In genomic region chr4:3879681-3880594, GRCh38 we compare ENCODE assay signal across 8 cellular contexts.
DNase-seq lines count a peak whose midpoint lies in the region; TF ChIP-seq lines count a peak whose summit lies in the region.

No MANE protein-coding gene starts in this region.

- DNase-seq in ELF-1 (ENCODE audit: low read depth, low spot score) (peak; percentile 22), NB4 (ENCODE audit: low read depth) (peak; percentile 2), coronary artery (ENCODE audit: low spot score) (no peak), neuronal stem cell (ENCODE audit: low spot score) (no peak), esophagus squamous epithelium (lab: John Stamatoyannopoulos, UW) (no peak), amygdala (lab: John Stamatoyannopoulos, UW) (no peak), cerebellum (ENCODE audit: low spot score) (no peak), T1000 (lab: John Stamatoyannopoulos, UW) (no peak)

- no peak for TF ChIP-seq CTCF in NB4 (IDR thresholded peaks at IDR 0.05; ENCODE audit: low read depth, low read length)
- no peak for TF ChIP-seq CTCF in coronary artery (IDR thresholded peaks at IDR 0.05)
- TF ChIP-seq CTCF in esophagus squamous epithelium (IDR thresholded peaks at IDR 0.05), result no peak

- WGBS in neuronal stem cell (ENCODE audit: extremely low coverage in 2 of 2, insufficient read length in 2 of 2, insufficient replicate concordance in 1 of 2), 2 donors, result no CpG with 5 or more reads among the region's 44 CpGs
- 4 to 12% methylated on average over 10 to 25 of the region's 44 CpGs for WGBS in esophagus squamous epithelium, 2 donors

- H2AK5ac ChIP-seq in neuronal stem cell (ENCODE audit: low read depth, low read length), result peak overlapping the region; percentile 61

- H3K36me3 ChIP-seq in neuronal stem cell (replicated peaks in 1 of 2; ENCODE audit: control insufficient read depth in 2 of 2, insufficient read depth in 2 of 2, low read length in 2 of 2) (no peaks in the 10 kb centered on the region), esophagus squamous epithelium (no peaks in the 10 kb centered on the region)

- no peak overlapping the region for H3K14ac ChIP-seq in neuronal stem cell (ENCODE audit: low read length)

- TF ChIP-seq POLR2A in NB4 (IDR thresholded peaks at IDR 0.05; ENCODE audit: extremely low read depth, insufficient read length) (no peak), esophagus squamous epithelium (IDR thresholded peaks at IDR 0.05) (no peak)

- peak overlapping the region; percentile 54 for H2BK15ac ChIP-seq in neuronal stem cell (ENCODE audit: low read length)

- H3K27me3 ChIP-seq in neuronal stem cell (ENCODE audit: control insufficient read depth in 3 of 3, insufficient read depth in 3 of 3, low read depth in 1 of 3, low read length in 3 of 3), result peaks cover 0 to 52% (median 12%) of the 10 kb centered on the region in 3 experiments
- H3K27me3 ChIP-seq in esophagus squamous epithelium, result peaks cover 5 to 82% (median 11%) of the 10 kb centered on the region in 4 donors

- no peak overlapping the region for H3K4me3 ChIP-seq in NB4 (ENCODE audit: low read depth, low read length)
- peak overlapping the region; percentile 36 for H3K4me3 ChIP-seq in coronary artery
- no peak overlapping the region for H3K4me3 ChIP-seq in neuronal stem cell (ENCODE audit: low read length in 2 of 2)
- no peak overlapping the region for H3K4me3 ChIP-seq in esophagus squamous epithelium

- peak overlapping the region; percentile 50 for H3K9ac ChIP-seq in neuronal stem cell (ENCODE audit: low read depth, low read length, poor library complexity)

- H2BK5ac ChIP-seq in neuronal stem cell (ENCODE audit: low read length), result no peak overlapping the region

- intact Hi-C loops in esophagus squamous epithelium (cut with DNase I), result no loop called here

- no peaks in the 10 kb centered on the region for H3K79me1 ChIP-seq in neuronal stem cell (ENCODE audit: low read depth, low read length)

- no peak overlapping the region for H4K91ac ChIP-seq in neuronal stem cell (ENCODE audit: low read depth, low read length, poor library complexity)

- H2BK120ac ChIP-seq in neuronal stem cell (ENCODE audit: low read depth, low read length), result no peak overlapping the region

- peak overlapping the region; percentile 78 for H2AFZ ChIP-seq in neuronal stem cell (ENCODE audit: low read length)

- H3K4me2 ChIP-seq in neuronal stem cell (ENCODE audit: insufficient read depth, low read length, poor library complexity, severe bottlenecking), result peak overlapping the region; percentile 37

- H3K27ac ChIP-seq in coronary artery (no peak overlapping the region), neuronal stem cell (replicated peaks; ENCODE audit: low read length) (no peak overlapping the region), esophagus squamous epithelium (no peak overlapping the region)

- peak overlapping the region; percentile 1 for H4K8ac ChIP-seq in neuronal stem cell (ENCODE audit: low read depth, low read length)

- H2BK12ac ChIP-seq in neuronal stem cell (ENCODE audit: low read length), result no peak overlapping the region

- H3K23ac ChIP-seq in neuronal stem cell (ENCODE audit: low read depth, low read length, poor library complexity), result peak overlapping the region; percentile 58

- H3K18ac ChIP-seq in neuronal stem cell (ENCODE audit: low read length), result peak overlapping the region; percentile 85

- H3K4ac ChIP-seq in neuronal stem cell (ENCODE audit: low read length), result peak overlapping the region; percentile 78

- H3K4me1 ChIP-seq in neuronal stem cell (ENCODE audit: control insufficient read depth in 2 of 2, insufficient read depth in 1 of 2, low read depth in 1 of 2, low read length in 2 of 2) (peaks cover 2 to 4% of the 10 kb centered on the region in 2 donors), esophagus squamous epithelium (peaks cover 6 to 16% (median 8%) of the 10 kb centered on the region in 3 donors)

- H3K9me3 ChIP-seq in neuronal stem cell (replicated peaks in 1 of 2; ENCODE audit: control insufficient read depth in 2 of 2, insufficient read depth in 1 of 2, low read depth in 1 of 2, low read length in 2 of 2) (peaks cover 2 to 4% of the 10 kb centered on the region in 2 donors), esophagus squamous epithelium (peaks cover 0 to 4% (median 0%) of the 10 kb centered on the region in 3 donors)

Comparison
In these comparisons a context has a peak if more than half of its experiments do, and no peak if none do; other contexts are left out.
1. DNase-seq: peak in ELF-1 (single experiment) and NB4 (single experiment); none in coronary artery (single experiment), neuronal stem cell (single experiment), esophagus squamous epithelium (single experiment), amygdala (0 of 56), cerebellum (single experiment) and T1000 (single experiment).